Comparison of ENCODE assay signal across 8 cellular contexts in genomic region chr2:48508461-48509124, GRCh38. TPM values are rescaled to one million over a fixed set of nuclear protein-coding genes. Genes with fewer than 3 reads are reported as not detected.
DNase-seq lines count a peak whose midpoint lies in the region; ATAC-seq and TF ChIP-seq lines count a peak whose summit lies in the region.

No MANE protein-coding gene starts in this region.

- H3K4me3 Mint-ChIP-seq in activated T-cell treated with anti-CD3 and anti-CD28 coated beads, Interleukin-2, amount 50 U/mL, for 72 hours = no peak overlapping the region

- no peak for DNase-seq in activated T-cell treated with anti-CD3 and anti-CD28 coated beads, Interleukin-2, amount 50 U/mL, for 72 hours
- DNase-seq in activated T-cell treated with anti-CD3 and anti-CD28 coated beads, Interleukin-2, amount 50 U/mL, for 48 hours = no peak
- DNase-seq in amniotic stem cell (lab: John Stamatoyannopoulos, UW) (peak; percentile 75), iPS-NIHi7 (ENCODE audit: extremely low spot score) (peak; percentile 67), tibial artery (no peak), D341Med (ENCODE audit: low spot score) (no peak), HK-2 (ENCODE audit: unreplicated experiment) (no peak)

- H3K27ac Mint-ChIP-seq in activated T-cell treated with anti-CD3 and anti-CD28 coated beads, Interleukin-2, amount 50 U/mL, for 72 hours = peak overlapping the region; percentile 90

- intact Hi-C loops in tibial artery (cut with DNase I; ENCODE audit: low total_unique reads) = no loop called here

- H3K36me3 ChIP-seq in tibial artery = peaks cover 17 to 68% (median 33%) of the 10 kb centered on the region in 3 donors

- H3K27ac ChIP-seq in tibial artery = peak overlapping the region; percentile 29 to 33

- no peak for ATAC-seq in activated T-cell treated with anti-CD3 and anti-CD28 coated beads, Interleukin-2, amount 50 U/mL, for 72 hours (replicated peaks in 1 of 2)
- no peak for ATAC-seq in GM18519 (IDR thresholded peaks at IDR 0.05; ENCODE audit: low FRiP score, unreplicated experiment)

- no peaks in the 10 kb centered on the region for H3K9me3 Mint-ChIP-seq in activated T-cell treated with anti-CD3 and anti-CD28 coated beads, Interleukin-2, amount 50 U/mL, for 72 hours

- peaks cover 4 to 35% of the 10 kb centered on the region in 2 donors for H3K36me3 Mint-ChIP-seq in activated T-cell treated with anti-CD3 and anti-CD28 coated beads, Interleukin-2, amount 50 U/mL, for 72 hours (ENCODE audit: insufficient read depth in 2 of 2)

- H3K4me3 ChIP-seq in tibial artery = no peak overlapping the region

- H3K27me3 Mint-ChIP-seq in activated T-cell treated with anti-CD3 and anti-CD28 coated beads, Interleukin-2, amount 50 U/mL, for 72 hours (ENCODE audit: low read depth) = no peaks in the 10 kb centered on the region

- peaks cover 9% of the 10 kb centered on the region for H3K4me1 Mint-ChIP-seq in activated T-cell treated with anti-CD3 and anti-CD28 coated beads, Interleukin-2, amount 50 U/mL, for 72 hours (ENCODE audit: low read depth)

- H3K27me3 ChIP-seq in tibial artery = no peaks in the 10 kb centered on the region

- no peaks in the 10 kb centered on the region for H3K9me3 ChIP-seq in tibial artery

- H3K4me1 ChIP-seq in tibial artery = peaks cover 0 to 29% (median 1%) of the 10 kb centered on the region in 4 donors

- no peak for TF ChIP-seq CTCF in tibial artery (IDR thresholded peaks at IDR 0.05)

RNA-seq across cellular contexts. Expression of gene STON1, which starts 21.4 kb away (rescaled TPM):
- total RNA-seq in activated T-cell treated with anti-CD3 and anti-CD28 coated beads, Interleukin-2, amount 50 U/mL, for 72 hours = 1 to 10 TPM; 1.9 to 2.8 TPM

Comparison
In these comparisons a context has a peak if more than half of its experiments do, and no peak if none do; other contexts are left out.
1. DNase-seq: peak in amniotic stem cell (single experiment) and iPS-NIHi7 (single experiment); none in activated T-cell treated with anti-CD3 and anti-CD28 coated beads, Interleukin-2, amount 50 U/mL, for 72 hours (0 of 2), activated T-cell treated with anti-CD3 and anti-CD28 coated beads, Interleukin-2, amount 50 U/mL, for 48 hours (0 of 2), tibial artery (0 of 2), D341Med (single experiment) and HK-2 (single experiment).